In genomic region chr15:70720228-70721016, GRCh38 we compare ENCODE assay signal across 1 cellular context.
TF ChIP-seq lines count a peak whose summit lies in the region.

No MANE protein-coding gene starts in this region.

TF ChIP-seq in H1, 55 proteins besides CTCF, POLR2A, EP300 and RAD21:
- no peak for TF ChIP-seq CREB1 (IDR thresholded peaks at IDR 0.05)
- TF ChIP-seq ZNF274 (IDR thresholded peaks at IDR 0.05; ENCODE audit: borderline replicate concordance, extremely low read depth, low read length): no peak
- TF ChIP-seq TBP (IDR thresholded peaks at IDR 0.05; ENCODE audit: low read depth, low read length): no peak
- no peak for TF ChIP-seq EGR1 (IDR thresholded peaks at IDR 0.05; ENCODE audit: borderline replicate concordance, low read depth, low read length)
- no peak for TF ChIP-seq RNF2 (IDR thresholded peaks at IDR 0.05; ENCODE audit: borderline replicate concordance, low read depth, low read length, missing control alignments, poor library complexity, severe bottlenecking)
- no peak for TF ChIP-seq TCF12 (IDR thresholded peaks at IDR 0.05; ENCODE audit: low read depth, low read length)
- TF ChIP-seq ASH2L (IDR thresholded peaks at IDR 0.05; ENCODE audit: low read length): no peak
- no peak for TF ChIP-seq CBX5 (IDR thresholded peaks at IDR 0.05; ENCODE audit: low read depth, low read length)
- TF ChIP-seq ATF3 (IDR thresholded peaks at IDR 0.05; ENCODE audit: insufficient read depth, low read depth, low read length): no peak
- no peak for TF ChIP-seq POLR2AphosphoS5 (IDR thresholded peaks at IDR 0.05; ENCODE audit: low read depth, low read length)
- no peak for TF ChIP-seq SUZ12 (IDR thresholded peaks at IDR 0.05; ENCODE audit: low read length)
- no peak for TF ChIP-seq RBBP5 (IDR thresholded peaks at IDR 0.05; ENCODE audit: borderline replicate concordance, low read depth, low read length)
- no peak for TF ChIP-seq CHD2 (IDR thresholded peaks at IDR 0.05; ENCODE audit: low read length)
TF ChIP-seq in H1: peak in this region for 0.
